27 cellular contexts compared by ENCODE assay signal in genomic region chr11:23723861-23724260, GRCh38.
DNase-seq lines count a peak whose midpoint lies in the region; ATAC-seq, FAIRE-seq and TF ChIP-seq lines count a peak whose summit lies in the region.
"Had no signal": no experiment of that assay in that cellular context is flagged by ENCODE, and none has a peak within 500 bp of the region (broad histone marks: within the 10 kb centered on the region; RNA-seq: fewer than 3 reads in every experiment).

No MANE protein-coding gene starts in this region.

- peak; percentile 33 for DNase-seq in RCC 7860 (ENCODE audit: low spot score)
- DNase-seq in smooth muscle cell (lab: John Stamatoyannopoulos, UW; ENCODE audit: unreplicated experiment), result no peak
- DNase-seq in osteoblast (ENCODE audit: insufficient read length, low spot score, missing footprints), result no peak
- DNase-seq in HEK293T (ENCODE audit: extremely low spot score), result no peak
- DNase-seq in HuH-7.5 (ENCODE audit: low spot score), result no peak
- DNase-seq: activated CD4-positive, alpha-beta T cell treated with anti-CD3 and anti-CD28 coated beads, Interleukin-2, amount 50 U/mL, for 1 hour; activated effector memory CD4-positive, alpha-beta T cell treated with anti-CD3 and anti-CD28 coated beads, Interleukin-2, amount 50 U/mL, for 16 hours; CD8-positive, alpha-beta memory T cell; dermis blood vessel endothelial cell; DMS79 treated with DMSO at 0.1 percent for 48 hours; foreskin fibroblast; hypothalamus; KG1; kidney; naive thymus-derived CD8-positive, alpha-beta T cell; NCI-H1048; NCI-H2029 treated with DMSO at 0.1 percent for 48 hours; NCI-H524 treated with DMSO at 0.1 percent for 48 hours; pancreas; right lobe of liver; SHP77; stimulated activated CD4-positive, alpha-beta T cell treated with anti-CD3 and anti-CD28 coated beads, Interleukin-1b, Interleukin-23, amount 100 ng/mL, for 48 hours; transverse colon had no signal

- no peaks in the 10 kb centered on the region for H4K20me1 ChIP-seq in smooth muscle cell (ENCODE audit: low read depth)
- no peaks in the 10 kb centered on the region for H4K20me1 ChIP-seq in osteoblast (ENCODE audit: insufficient read depth, low read length)

- H3K4me1 ChIP-seq in smooth muscle cell (ENCODE audit: low read depth), result peaks cover 8% of the 10 kb centered on the region
- H3K4me1 ChIP-seq in osteoblast (ENCODE audit: insufficient read depth, low read length), result peaks cover 4% of the 10 kb centered on the region
- H3K4me1 ChIP-seq: pancreas, right lobe of liver, transverse colon had no signal

- no peak overlapping the region for H2AFZ ChIP-seq in smooth muscle cell (ENCODE audit: low read depth)
- no peak overlapping the region for H2AFZ ChIP-seq in osteoblast (ENCODE audit: low read length)

- 94% methylated on average over 1 of the region's 1 CpG for WGBS in smooth muscle cell (ENCODE audit: low lambda C conversion rate)

- H3K4me2 ChIP-seq in smooth muscle cell (no peak overlapping the region), osteoblast (ENCODE audit: insufficient read depth, low read length) (no peak overlapping the region)

- TF ChIP-seq CTCF in smooth muscle cell (IDR thresholded peaks at IDR 0.05; ENCODE audit: borderline replicate concordance, insufficient read depth, poor library complexity, severe bottlenecking) (no peak), osteoblast (IDR thresholded peaks at IDR 0.05; ENCODE audit: extremely low read depth, low read depth, low read length) (no peak)

- H3K79me2 ChIP-seq in smooth muscle cell (ENCODE audit: low read depth) (no peaks in the 10 kb centered on the region), osteoblast (ENCODE audit: insufficient read depth, low read length) (no peaks in the 10 kb centered on the region)

- no peak overlapping the region for H3K4me3 ChIP-seq in smooth muscle cell
- no peak overlapping the region for H3K4me3 ChIP-seq in osteoblast (ENCODE audit: insufficient read depth, low read length)
- H3K4me3 ChIP-seq: pancreas, right lobe of liver, transverse colon had no signal

- H3K27ac ChIP-seq in smooth muscle cell (ENCODE audit: low read depth), result peak overlapping the region; percentile 47
- H3K27ac ChIP-seq in osteoblast (ENCODE audit: low read depth, low read length), result no peak overlapping the region
- H3K27ac ChIP-seq: HL-60, pancreas, right lobe of liver, transverse colon had no signal

- H3K27me3 ChIP-seq in smooth muscle cell (ENCODE audit: low read depth) (no peaks in the 10 kb centered on the region), osteoblast (ENCODE audit: insufficient read depth, low read length) (no peaks in the 10 kb centered on the region)
- H3K27me3 ChIP-seq: pancreas, right lobe of liver, transverse colon had no signal

- POLR2A ChIA-PET in HEK293T (lab: Yijun Ruan, JAX), result no interaction called here

- H3K36me3 ChIP-seq in smooth muscle cell (ENCODE audit: low read depth) (no peaks in the 10 kb centered on the region), osteoblast (ENCODE audit: insufficient read depth, low read length) (no peaks in the 10 kb centered on the region)
- H3K36me3 ChIP-seq: pancreas, right lobe of liver, transverse colon had no signal

- no peak overlapping the region for H3K9ac ChIP-seq in smooth muscle cell (ENCODE audit: low read depth)

- peak; percentile 74 for ATAC-seq in GM21737 (IDR thresholded peaks at IDR 0.05; ENCODE audit: unreplicated experiment)
- peak; percentile 86 for ATAC-seq in HG03159 (IDR thresholded peaks at IDR 0.05; ENCODE audit: unreplicated experiment)
- ATAC-seq: naive thymus-derived CD8-positive, alpha-beta T cell; pancreas; right lobe of liver had no signal

- H3F3A ChIP-seq in smooth muscle cell (ENCODE audit: low read depth), result no peaks in the 10 kb centered on the region

- H3K9me3 ChIP-seq in smooth muscle cell (replicated peaks; ENCODE audit: low read depth) (no peaks in the 10 kb centered on the region), osteoblast (ENCODE audit: low read depth, low read length) (no peaks in the 10 kb centered on the region)
- H3K9me3 ChIP-seq: pancreas, right lobe of liver, transverse colon had no signal

- CTCF ChIA-PET in HEK293T (lab: Yijun Ruan, JAX), result no interaction called here

- peak; percentile 27 for FAIRE-seq in RCC 7860 (lab: Jason Lieb, UNC)
- FAIRE-seq: endothelial cell of umbilical vein, kidney, pancreas had no signal

TF ChIP-seq in HEK293T, 16 proteins besides CTCF, POLR2A, EP300 and RAD21:
- TF ChIP-seq CTBP1 (IDR thresholded peaks at IDR 0.05; ENCODE audit: borderline replicate concordance) (no peak), ZNF384 (IDR thresholded peaks at IDR 0.05) (no peak), TARDBP (IDR thresholded peaks at IDR 0.05) (no peak), BHLHE40 (IDR thresholded peaks at IDR 0.05; ENCODE audit: borderline replicate concordance) (no peak), HDGF (IDR thresholded peaks at IDR 0.05; ENCODE audit: borderline replicate concordance) (no peak), FOXM1 (IDR thresholded peaks at IDR 0.05; ENCODE audit: borderline replicate concordance) (no peak), NFRKB (IDR thresholded peaks at IDR 0.05) (no peak), ELF4 (IDR thresholded peaks at IDR 0.05) (no peak), FOXK2 (IDR thresholded peaks at IDR 0.05) (no peak), PKNOX1 (IDR thresholded peaks at IDR 0.05) (no peak), FOXA1 (IDR thresholded peaks at IDR 0.05) (no peak), L3MBTL2 (conservative IDR thresholded peaks at IDR 0.05) (no peak), SUZ12 (IDR thresholded peaks at IDR 0.05) (no peak), LEF1 (IDR thresholded peaks at IDR 0.05; ENCODE audit: borderline replicate concordance) (no peak), ARNT (IDR thresholded peaks at IDR 0.05) (no peak)
